8 cellular contexts compared by ENCODE assay signal in the genomic region with DNA sequence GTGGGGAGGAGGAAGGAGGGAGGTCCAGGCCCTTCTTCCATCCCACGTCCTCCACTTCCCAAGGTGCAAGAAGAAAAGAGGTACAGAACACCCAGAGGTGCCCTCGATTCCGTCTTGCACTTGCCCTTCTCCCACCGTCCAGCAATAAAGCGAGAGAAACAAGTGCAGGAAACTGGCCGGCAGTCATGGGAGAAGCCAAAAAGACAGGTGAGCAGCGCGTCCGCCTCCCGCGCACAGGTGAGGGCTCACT. TPM values are rescaled to one million over a fixed set of nuclear protein-coding genes. Genes with fewer than 3 reads are reported as not detected.
DNase-seq lines count a peak whose midpoint lies in the region; ATAC-seq and TF ChIP-seq lines count a peak whose summit lies in the region.

No MANE protein-coding gene starts in this region.

- H4K91ac ChIP-seq in neuronal stem cell (ENCODE audit: low read depth, low read length, poor library complexity), result no peak overlapping the region

- H2BK12ac ChIP-seq in neuronal stem cell (ENCODE audit: low read length), result no peak overlapping the region

- no peak overlapping the region for H2BK15ac ChIP-seq in neuronal stem cell (ENCODE audit: low read length)

- no peak overlapping the region for H4K8ac ChIP-seq in neuronal stem cell (ENCODE audit: low read depth, low read length)

- no peak overlapping the region for H3K27ac ChIP-seq in ectodermal cell (ENCODE audit: insufficient read depth, low read depth, low read length, poor library complexity, severe bottlenecking)
- H3K27ac ChIP-seq in neuronal stem cell (replicated peaks; ENCODE audit: low read length), result no peak overlapping the region

- peak overlapping the region; percentile 95 for H3K4me3 ChIP-seq in GM12865 (ENCODE audit: low read depth, low read length)
- peak overlapping the region; percentile 61 for H3K4me3 ChIP-seq in ectodermal cell (ENCODE audit: insufficient read depth, low read depth, low read length)
- H3K4me3 ChIP-seq in neuronal stem cell (ENCODE audit: low read length in 2 of 2), result peak overlapping the region; percentile 73 to 80

- H3K9me3 ChIP-seq in ectodermal cell (ENCODE audit: control insufficient read depth, low read length) (no peaks in the 10 kb centered on the region), neuronal stem cell (replicated peaks in 1 of 2; ENCODE audit: control insufficient read depth in 2 of 2, insufficient read depth in 1 of 2, low read depth in 1 of 2, low read length in 2 of 2) (no peaks in the 10 kb centered on the region)

- H3K18ac ChIP-seq in neuronal stem cell (ENCODE audit: low read length), result peak overlapping the region; percentile 93

- H2BK120ac ChIP-seq in neuronal stem cell (ENCODE audit: low read depth, low read length), result no peak overlapping the region

- ATAC-seq in GM18868 (IDR thresholded peaks at IDR 0.05; ENCODE audit: unreplicated experiment), result no peak

- in situ Hi-C loops in KBM-7 (cut with MboI; ENCODE audit: low pct_unique_long_range_greater_than_20kb, low sequenced_read_pairs), result no loop called here

- no peak overlapping the region for H2BK5ac ChIP-seq in neuronal stem cell (ENCODE audit: low read length)

- H3K36me3 ChIP-seq in ectodermal cell (ENCODE audit: control insufficient read depth, insufficient read depth, low read length), result no peaks in the 10 kb centered on the region
- peaks cover 0 to 4% of the 10 kb centered on the region in 2 donors for H3K36me3 ChIP-seq in neuronal stem cell (replicated peaks in 1 of 2; ENCODE audit: control insufficient read depth in 2 of 2, insufficient read depth in 2 of 2, low read length in 2 of 2)

- H3K27me3 ChIP-seq in ectodermal cell (ENCODE audit: control insufficient read depth, insufficient read depth, low read length, poor library complexity, severe bottlenecking), result peaks cover 10% of the 10 kb centered on the region
- H3K27me3 ChIP-seq in neuronal stem cell (ENCODE audit: control insufficient read depth in 3 of 3, insufficient read depth in 3 of 3, low read depth in 1 of 3, low read length in 3 of 3), result peaks cover 0 to 7% (median 2%) of the 10 kb centered on the region in 3 experiments

- WGBS in ectodermal cell, 2 experiments, result 0% methylated on average over 11 of the region's 11 CpGs
- WGBS in neuronal stem cell (ENCODE audit: extremely low coverage in 2 of 2, insufficient read length in 2 of 2, insufficient replicate concordance in 1 of 2), 2 donors, result no CpG with 5 or more reads among the region's 11 CpGs

- peak overlapping the region; percentile 83 for H3K9ac ChIP-seq in neuronal stem cell (ENCODE audit: low read depth, low read length, poor library complexity)

- TF ChIP-seq CTCF in GM12865 (IDR thresholded peaks at IDR 0.05; ENCODE audit: insufficient read depth, low read depth, low read length, missing control alignments), result no peak

- no peaks in the 10 kb centered on the region for H3K79me1 ChIP-seq in neuronal stem cell (ENCODE audit: low read depth, low read length)

- H3K14ac ChIP-seq in neuronal stem cell (ENCODE audit: low read length), result peak overlapping the region; percentile 17

- H3K4me1 ChIP-seq in ectodermal cell (ENCODE audit: control insufficient read depth, insufficient read depth, low read length) (peaks cover 15% of the 10 kb centered on the region), neuronal stem cell (ENCODE audit: control insufficient read depth in 2 of 2, insufficient read depth in 1 of 2, low read depth in 1 of 2, low read length in 2 of 2) (peaks cover 7 to 18% of the 10 kb centered on the region in 2 donors)

- DNase-seq in GM12865 (ENCODE audit: low read depth) (no peak), Kasumi-1 (lab: John Stamatoyannopoulos, UW) (peak; percentile 47 to 64), neuronal stem cell (ENCODE audit: low spot score) (no peak), KBM-7 (no peak), NCI-H2196 (lab: John Stamatoyannopoulos, UW; ENCODE audit: unreplicated experiment) (no peak)
- no peak for DNase-seq in activated CD4-positive, CD25-positive, alpha-beta regulatory T cell treated with anti-CD3 and anti-CD28 coated beads, Interleukin-2, amount 50 U/mL, for 72 hours

- H2AFZ ChIP-seq in neuronal stem cell (ENCODE audit: low read length), result peak overlapping the region; percentile 93

- H3K23ac ChIP-seq in neuronal stem cell (ENCODE audit: low read depth, low read length, poor library complexity), result peak overlapping the region; percentile 76

- no peak overlapping the region for H3K4ac ChIP-seq in neuronal stem cell (ENCODE audit: low read length)

- no peak overlapping the region for H2AK5ac ChIP-seq in neuronal stem cell (ENCODE audit: low read depth, low read length)

- H3K4me2 ChIP-seq in neuronal stem cell (ENCODE audit: insufficient read depth, low read length, poor library complexity, severe bottlenecking), result peak overlapping the region; percentile 95

RNA-seq across cellular contexts. Expression of gene C10orf95, which starts 1.3 kb away (rescaled TPM):
- polyA plus RNA-seq in ectodermal cell (2013, experiment 1 of 4), result not detected
- 0.12 TPM for polyA plus RNA-seq in ectodermal cell (2013, experiment 2 of 4)
- polyA plus RNA-seq in ectodermal cell (2013, experiment 3 of 4), result not detected
- polyA plus RNA-seq in ectodermal cell (2013, experiment 4 of 4), result not detected
- polyA plus RNA-seq in neuronal stem cell (2013, experiment 1 of 2), result 0.10 TPM
- 0.18 TPM for polyA plus RNA-seq in neuronal stem cell (2013, experiment 2 of 2)

RNA-seq across cellular contexts. Expression of gene CUEDC2, which starts 17.7 kb away (rescaled TPM):
- 106 TPM for polyA plus RNA-seq in ectodermal cell (2013, experiment 1 of 4)
- 103 TPM for polyA plus RNA-seq in ectodermal cell (2013, experiment 2 of 4)
- 91.0 TPM for polyA plus RNA-seq in ectodermal cell (2013, experiment 3 of 4)
- 98.4 TPM for polyA plus RNA-seq in ectodermal cell (2013, experiment 4 of 4)
- 114 TPM for polyA plus RNA-seq in neuronal stem cell (2013, experiment 1 of 2)
- polyA plus RNA-seq in neuronal stem cell (2013, experiment 2 of 2), result 113 TPM

RNA-seq across cellular contexts. Expression of gene FBXL15, which starts 29.4 kb away (rescaled TPM):
- 6.9 TPM for polyA plus RNA-seq in ectodermal cell (2013, experiment 1 of 4)
- 5.9 TPM for polyA plus RNA-seq in ectodermal cell (2013, experiment 2 of 4)
- polyA plus RNA-seq in ectodermal cell (2013, experiment 3 of 4), result 8.9 TPM
- polyA plus RNA-seq in ectodermal cell (2013, experiment 4 of 4), result 8.7 TPM
- polyA plus RNA-seq in neuronal stem cell (2013, experiment 1 of 2), result 4.7 TPM
- 4.8 TPM for polyA plus RNA-seq in neuronal stem cell (2013, experiment 2 of 2)

RNA-seq across cellular contexts. Expression of gene PSD, which starts 31.5 kb away (rescaled TPM):
- 6.1 TPM for polyA plus RNA-seq in ectodermal cell (2013, experiment 1 of 4)
- polyA plus RNA-seq in ectodermal cell (2013, experiment 2 of 4), result 5.4 TPM
- polyA plus RNA-seq in ectodermal cell (2013, experiment 3 of 4), result 5.8 TPM
- polyA plus RNA-seq in ectodermal cell (2013, experiment 4 of 4), result 7.0 TPM
- polyA plus RNA-seq in neuronal stem cell (2013, experiment 1 of 2), result 2.4 TPM
- polyA plus RNA-seq in neuronal stem cell (2013, experiment 2 of 2), result 1.9 TPM

RNA-seq across cellular contexts. Expression of gene ACTR1A, which starts 52.5 kb away (rescaled TPM):
- 160 TPM for polyA plus RNA-seq in ectodermal cell (2013, experiment 1 of 4)
- polyA plus RNA-seq in ectodermal cell (2013, experiment 2 of 4), result 175 TPM
- polyA plus RNA-seq in ectodermal cell (2013, experiment 3 of 4), result 108 TPM
- polyA plus RNA-seq in ectodermal cell (2013, experiment 4 of 4), result 117 TPM
- 68.5 TPM for polyA plus RNA-seq in neuronal stem cell (2013, experiment 1 of 2)
- 66.5 TPM for polyA plus RNA-seq in neuronal stem cell (2013, experiment 2 of 2)

Comparison
In these comparisons a context has a peak if more than half of its experiments do, and no peak if none do; other contexts are left out.
1. DNase-seq: peak in Kasumi-1 (2 of 2); none in GM12865 (single experiment), neuronal stem cell (single experiment), KBM-7 (single experiment), activated CD4-positive, CD25-positive, alpha-beta regulatory T cell treated with anti-CD3 and anti-CD28 coated beads, Interleukin-2, amount 50 U/mL, for 72 hours (single experiment) and NCI-H2196 (single experiment).
2. Peak in every context shown above with its lines, with median percentiles within 50 percentile points of each other: H3K4me3 ChIP-seq.